ENCODE assay signal across 18 cellular contexts in the genomic region with DNA sequence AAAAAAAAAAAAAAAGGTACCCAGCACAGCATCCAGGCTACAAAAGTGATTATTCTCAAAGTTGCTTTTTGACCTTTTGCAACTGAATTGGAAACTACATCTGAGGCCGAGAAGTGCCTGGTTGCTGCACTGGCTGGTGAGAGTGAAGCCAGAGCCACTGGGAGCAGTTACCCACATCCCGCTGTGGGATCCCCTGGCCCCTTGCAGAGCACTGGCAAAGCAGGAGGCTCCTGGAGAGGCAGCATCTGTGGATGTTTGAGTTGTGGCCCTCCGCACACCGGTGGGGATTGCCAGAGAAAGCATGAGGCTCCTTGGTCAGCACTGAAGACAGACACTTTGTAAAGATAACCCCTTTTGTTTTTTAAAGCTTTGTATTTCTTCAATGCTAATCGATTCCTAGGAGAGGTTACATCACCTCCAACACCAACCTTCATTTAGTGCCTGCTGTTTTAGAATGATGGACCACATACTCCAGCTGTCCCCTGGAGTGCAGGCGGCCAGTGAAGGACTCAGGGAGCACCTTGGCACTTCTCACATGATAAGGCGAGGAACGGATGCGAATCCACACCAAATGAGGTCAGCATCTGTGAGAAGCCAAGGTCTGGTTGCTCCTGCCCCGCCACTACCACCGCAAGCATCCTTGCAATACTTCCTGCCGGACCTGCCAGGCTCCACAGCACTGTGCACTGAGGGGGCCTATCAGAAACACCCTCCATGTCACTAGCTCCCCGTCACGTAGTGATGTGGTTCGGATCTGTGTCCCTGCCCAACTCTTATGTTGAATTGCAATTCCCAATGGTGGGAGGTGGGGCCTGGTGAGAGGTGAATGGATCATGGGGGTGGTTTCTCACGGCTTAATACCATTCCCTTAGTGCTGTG.
A peak's percentile ranks its signal among the peaks of the same experiment; 100 is the strongest.
DNase-seq lines count a peak whose midpoint lies in the region; ATAC-seq and TF ChIP-seq lines count a peak whose summit lies in the region.
"Had no signal": no experiment of that assay in that cellular context is flagged by ENCODE, and none has a peak within 500 bp of the region (broad histone marks: within the 10 kb centered on the region; RNA-seq: fewer than 3 reads in every experiment).

No MANE protein-coding gene starts in this region.

- peaks cover 6% of the 10 kb centered on the region for H3K27me3 Mint-ChIP-seq in GM23338 (ENCODE audit: insufficient read depth, low read depth, poor library complexity)
- H3K27me3 Mint-ChIP-seq: CD4-positive, alpha-beta T cell had no signal

- no peak overlapping the region for H4K8ac ChIP-seq in mesendoderm (ENCODE audit: low read depth, low read length)

- no CpG with 5 or more reads among the region's 16 CpGs for WGBS in mesendoderm (ENCODE audit: extremely low coverage, insufficient coverage, low lambda C conversion rate)

- peaks cover 12% of the 10 kb centered on the region; the same call in 2 of the 3 replicates for H3K4me1 Mint-ChIP-seq in GM23338

- DNase-seq in GM23338 (ENCODE audit: low spot score), result no peak
- peak; percentile 63 for DNase-seq in mesendoderm
- DNase-seq in osteoblast (ENCODE audit: insufficient read length, low spot score, missing footprints), result peak; percentile 4
- no peak for DNase-seq in NCI-H82 (lab: John Stamatoyannopoulos, UW)
- DNase-seq in left ventricle myocardium superior, result no peak
- DNase-seq in HEK293T (ENCODE audit: extremely low spot score), result no peak
- no peak for DNase-seq in Kasumi-1 (lab: John Stamatoyannopoulos, UW)
- DNase-seq: 8988T; ACHN; BE2C; Caco-2; Calu3; CD4-positive, alpha-beta T cell; CD8-positive, alpha-beta T cell; DMS79 treated with DMSO at 0.1 percent for 48 hours; GF-D8 had no signal

- H3K79me1 ChIP-seq in mesendoderm (ENCODE audit: low read length), result no peaks in the 10 kb centered on the region

- H2BK120ac ChIP-seq in mesendoderm (ENCODE audit: low read depth, low read length), result no peak overlapping the region

- H2BK5ac ChIP-seq in mesendoderm (ENCODE audit: low read length), result no peak overlapping the region

- H3F3A ChIP-seq in GM23338 (replicated peaks; ENCODE audit: low read depth), result no peaks in the 10 kb centered on the region

- H4K20me1 ChIP-seq in GM23338 (replicated peaks; ENCODE audit: insufficient read depth) (no peaks in the 10 kb centered on the region), osteoblast (ENCODE audit: insufficient read depth, low read length) (no peaks in the 10 kb centered on the region)
- H4K20me1 ChIP-seq: BLaER1 treated with 17β-estradiol and CSF1 and Interleukin-3, amounts not matched to agents 10 nM and 100 nM had no signal

- POLR2A ChIA-PET in HEK293T (lab: Yijun Ruan, JAX), result no interaction called here

- H3K9me3 Mint-ChIP-seq in GM23338, result no peaks in the 10 kb centered on the region

- H3K4me1 ChIP-seq in GM23338 (ENCODE audit: insufficient read depth) (no peaks in the 10 kb centered on the region), mesendoderm (ENCODE audit: control insufficient read depth, low read depth, low read length) (no peaks in the 10 kb centered on the region), osteoblast (ENCODE audit: insufficient read depth, low read length) (no peaks in the 10 kb centered on the region)
- H3K4me1 ChIP-seq: BE2C, Caco-2 had no signal

- H3K36me3 Mint-ChIP-seq in GM23338 (ENCODE audit: low read depth), result peaks cover 7% of the 10 kb centered on the region
- H3K36me3 Mint-ChIP-seq: CD8-positive, alpha-beta T cell had no signal

- no peak overlapping the region for H3K18ac ChIP-seq in mesendoderm (ENCODE audit: low read length)

- no peak overlapping the region for H3K9ac ChIP-seq in mesendoderm (ENCODE audit: low read length)
- H3K9ac ChIP-seq: BLaER1 treated with 17β-estradiol and CSF1 and Interleukin-3, amounts not matched to agents 10 nM and 100 nM had no signal

- H4K5ac ChIP-seq in mesendoderm (ENCODE audit: low read length), result no peak overlapping the region

- CTCF ChIA-PET in HEK293T (lab: Yijun Ruan, JAX), result no interaction called here

- no peak overlapping the region for H3K4ac ChIP-seq in mesendoderm (ENCODE audit: low read depth, low read length)

- ATAC-seq in GM23338, result no peak; the same call in 2 of the 3 replicates
- no peak for ATAC-seq in left ventricle myocardium superior
- ATAC-seq: CD8-positive, alpha-beta T cell had no signal

- intact Hi-C loops in left ventricle myocardium superior (cut with micrococcal nuclease), result no loop called here

- no peak overlapping the region for H3K27ac ChIP-seq in GM23338 (ENCODE audit: low read depth)
- H3K27ac ChIP-seq in mesendoderm (ENCODE audit: low read depth, low read length), result no peak overlapping the region
- no peak overlapping the region for H3K27ac ChIP-seq in osteoblast (ENCODE audit: low read depth, low read length)
- H3K27ac ChIP-seq: BLaER1 treated with 17β-estradiol and CSF1 and Interleukin-3, amounts not matched to agents 10 nM and 100 nM; C4-2B had no signal

- H2AFZ ChIP-seq in GM23338 (peak overlapping the region; percentile 56), osteoblast (ENCODE audit: low read length) (no peak overlapping the region)

- no peak overlapping the region for H3K27ac Mint-ChIP-seq in GM23338
- H3K27ac Mint-ChIP-seq: CD4-positive, alpha-beta T cell; CD8-positive, alpha-beta T cell had no signal

- H3K4me3 Mint-ChIP-seq in GM23338, result no peak overlapping the region
- H3K4me3 Mint-ChIP-seq: CD4-positive, alpha-beta T cell; CD8-positive, alpha-beta T cell had no signal

- no peaks in the 10 kb centered on the region for H3K9me2 ChIP-seq in GM23338 (ENCODE audit: insufficient read depth)

- H3K4me3 ChIP-seq in GM23338, result no peak overlapping the region
- H3K4me3 ChIP-seq in mesendoderm (ENCODE audit: low read length), result no peak overlapping the region
- H3K4me3 ChIP-seq in osteoblast (ENCODE audit: insufficient read depth, low read length), result no peak overlapping the region
- H3K4me3 ChIP-seq: BLaER1 treated with 17β-estradiol and CSF1 and Interleukin-3, amounts not matched to agents 10 nM and 100 nM had no signal

- H2AK5ac ChIP-seq in mesendoderm (ENCODE audit: low read length), result no peak overlapping the region

- peaks cover 4% of the 10 kb centered on the region for H3K9me3 ChIP-seq in osteoblast (ENCODE audit: low read depth, low read length)
- H3K9me3 ChIP-seq: BE2C, Caco-2 had no signal

- H3K23ac ChIP-seq in mesendoderm (ENCODE audit: low read length), result no peak overlapping the region

- H3K79me2 ChIP-seq in GM23338 (replicated peaks; ENCODE audit: insufficient read depth) (no peaks in the 10 kb centered on the region), mesendoderm (ENCODE audit: control insufficient read depth, insufficient read depth, low read length) (no peaks in the 10 kb centered on the region), osteoblast (ENCODE audit: insufficient read depth, low read length) (no peaks in the 10 kb centered on the region)

- H3K56ac ChIP-seq in mesendoderm (ENCODE audit: low read length), result no peak overlapping the region

- H3K27me3 ChIP-seq in GM23338 (ENCODE audit: insufficient read depth) (no peaks in the 10 kb centered on the region), mesendoderm (ENCODE audit: insufficient read depth, low read length, poor library complexity) (no peaks in the 10 kb centered on the region), osteoblast (ENCODE audit: insufficient read depth, low read length) (no peaks in the 10 kb centered on the region)
- H3K27me3 ChIP-seq: BE2C; BLaER1 treated with 17β-estradiol and CSF1 and Interleukin-3, amounts not matched to agents 10 nM and 100 nM had no signal

- H3K4me2 ChIP-seq in GM23338 (no peak overlapping the region), mesendoderm (ENCODE audit: low read length) (no peak overlapping the region), osteoblast (ENCODE audit: insufficient read depth, low read length) (no peak overlapping the region)

- TF ChIP-seq CTCF in GM23338 (conservative IDR thresholded peaks at IDR 0.05; ENCODE audit: low read depth in 2 of 2), result no peak
- no peak for TF ChIP-seq CTCF in osteoblast (IDR thresholded peaks at IDR 0.05; ENCODE audit: extremely low read depth, low read depth, low read length)

- H3K36me3 ChIP-seq in GM23338 (ENCODE audit: insufficient read depth), result no peaks in the 10 kb centered on the region
- H3K36me3 ChIP-seq in mesendoderm (ENCODE audit: control insufficient read depth, insufficient read depth, low read length), result no peaks in the 10 kb centered on the region
- H3K36me3 ChIP-seq in osteoblast (ENCODE audit: insufficient read depth, low read length), result no peaks in the 10 kb centered on the region
- H3K36me3 ChIP-seq: BE2C; BLaER1 treated with 17β-estradiol and CSF1 and Interleukin-3, amounts not matched to agents 10 nM and 100 nM had no signal

- no peak overlapping the region for H2BK15ac ChIP-seq in mesendoderm (replicated peaks; ENCODE audit: low read depth)

TF ChIP-seq in GM23338, 12 proteins besides CTCF, POLR2A, EP300 and RAD21 (continues in another document):
- no peak for TF ChIP-seq EZH2phosphoT487 (IDR thresholded peaks at IDR 0.05; ENCODE audit: unreplicated experiment)
- no peak for TF ChIP-seq EZH2 (IDR thresholded peaks at IDR 0.05; ENCODE audit: low read depth, unreplicated experiment)
- no peak for TF ChIP-seq STAT1 (IDR thresholded peaks at IDR 0.05; ENCODE audit: unreplicated experiment)
- no peak for TF ChIP-seq POLR2AphosphoS5 (IDR thresholded peaks at IDR 0.05; ENCODE audit: low read depth)
- no peak for TF ChIP-seq ZNF331 (CRISPR knock-in tag; IDR thresholded peaks at IDR 0.05; ENCODE audit: low read depth)
- TF ChIP-seq JUNB (IDR thresholded peaks at IDR 0.05; ENCODE audit: unreplicated experiment), result no peak
- TF ChIP-seq CREB1 (CRISPR knock-in tag; IDR thresholded peaks at IDR 0.05; ENCODE audit: low read depth), result no peak
- TF ChIP-seq ZNF114 (CRISPR knock-in tag; IDR thresholded peaks at IDR 0.05), result no peak
- no peak for TF ChIP-seq NANOG (IDR thresholded peaks at IDR 0.05; ENCODE audit: borderline replicate concordance)

TF ChIP-seq in HEK293T, 16 proteins besides CTCF, POLR2A, EP300 and RAD21 (continues in another document):
- TF ChIP-seq FOXA1 (IDR thresholded peaks at IDR 0.05) (no peak), FOXM1 (IDR thresholded peaks at IDR 0.05; ENCODE audit: borderline replicate concordance) (no peak), CTBP1 (IDR thresholded peaks at IDR 0.05; ENCODE audit: borderline replicate concordance) (no peak), ZNF384 (IDR thresholded peaks at IDR 0.05) (no peak), SP1 (IDR thresholded peaks at IDR 0.05) (no peak), TARDBP (IDR thresholded peaks at IDR 0.05) (no peak), HDGF (IDR thresholded peaks at IDR 0.05; ENCODE audit: borderline replicate concordance) (no peak), ELF4 (IDR thresholded peaks at IDR 0.05) (no peak)
- TF ChIP-seq, protein P1, sequence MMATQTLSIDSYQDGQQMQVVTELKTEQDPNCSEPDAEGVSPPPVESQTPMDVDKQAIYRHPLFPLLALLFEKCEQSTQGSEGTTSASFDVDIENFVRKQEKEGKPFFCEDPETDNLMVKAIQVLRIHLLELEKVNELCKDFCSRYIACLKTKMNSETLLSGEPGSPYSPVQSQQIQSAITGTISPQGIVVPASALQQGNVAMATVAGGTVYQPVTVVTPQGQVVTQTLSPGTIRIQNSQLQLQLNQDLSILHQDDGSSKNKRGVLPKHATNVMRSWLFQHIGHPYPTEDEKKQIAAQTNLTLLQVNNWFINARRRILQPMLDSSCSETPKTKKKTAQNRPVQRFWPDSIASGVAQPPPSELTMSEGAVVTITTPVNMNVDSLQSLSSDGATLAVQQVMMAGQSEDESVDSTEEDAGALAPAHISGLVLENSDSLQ (IDR thresholded peaks at IDR 0.05), result no peak

Comparison
In these comparisons a context has a peak if more than half of its experiments do, and no peak if none do; other contexts are left out.
1. DNase-seq: peak in mesendoderm (single experiment) and osteoblast (single experiment); none in GM23338 (single experiment), NCI-H82 (single experiment), left ventricle myocardium superior (single experiment), HEK293T (single experiment) and Kasumi-1 (0 of 2).